ENCODE assay signal across 8 cellular contexts in the genomic region with DNA sequence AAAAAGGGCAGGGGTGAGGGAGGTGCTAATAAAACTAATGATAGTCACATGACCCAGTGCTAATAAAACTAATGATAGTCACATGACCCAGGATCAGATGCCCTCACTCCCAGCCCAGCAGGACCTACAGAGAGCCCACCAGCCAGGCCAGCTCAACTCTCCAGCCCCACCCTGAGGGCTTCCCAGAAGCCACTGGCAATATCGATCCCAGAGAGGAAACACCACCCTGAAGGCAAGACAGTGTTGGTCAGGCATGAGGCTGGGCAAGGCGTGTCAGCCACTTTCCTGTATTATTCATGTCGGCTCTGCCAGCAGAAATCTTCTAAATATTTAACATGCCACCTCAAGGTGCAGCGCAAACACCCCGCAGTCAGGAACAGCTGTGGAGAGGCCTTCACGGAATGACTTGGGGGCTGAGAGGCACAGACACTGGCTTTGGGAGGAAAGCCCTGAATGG. TPM values are rescaled to one million over a fixed set of nuclear protein-coding genes. Genes with fewer than 3 reads are reported as not detected.
DNase-seq lines count a peak whose midpoint lies in the region; ATAC-seq and TF ChIP-seq lines count a peak whose summit lies in the region.

No MANE protein-coding gene starts in this region.

- no peak for DNase-seq in left ventricle myocardium inferior
- no peak for DNase-seq in Right ventricle myocardium superior
- no peak for DNase-seq in mesothelial cell of epicardium (ENCODE audit: low spot score in 2 of 2, unreplicated experiment in 2 of 2)
- no peak for DNase-seq in upper lobe of right lung
- no peak for DNase-seq in mesenteric fat pad (ENCODE audit: low spot score)
- no peak for DNase-seq in DMS153 (lab: John Stamatoyannopoulos, UW)
- no peak for DNase-seq in amniotic stem cell (lab: John Stamatoyannopoulos, UW)

- no peak for ATAC-seq in Right ventricle myocardium superior (ENCODE audit: poor library complexity)
- ATAC-seq in activated T-helper 17 cell treated with anti-CD3 and anti-CD28 coated beads, Interleukin-2, amount 50 U/mL, for 72 hours (replicated peaks), result no peak
- peak; percentile 40 for ATAC-seq in upper lobe of right lung

- H3K27me3 ChIP-seq in left ventricle myocardium inferior (ENCODE audit: low read depth), result peaks cover 54% of the 10 kb centered on the region
- peaks cover 39% of the 10 kb centered on the region for H3K27me3 ChIP-seq in upper lobe of right lung

- H3K4me3 Mint-ChIP-seq in activated T-helper 17 cell treated with anti-CD3 and anti-CD28 coated beads, Interleukin-2, amount 50 U/mL, for 72 hours, result peak overlapping the region; percentile 75
- H3K4me3 Mint-ChIP-seq in mesothelial cell of epicardium, result peak overlapping the region; percentile 80

- intact Hi-C loops in left ventricle myocardium inferior (cut with micrococcal nuclease) (no loop called here), Right ventricle myocardium superior (cut with DNase I) (no loop called here), upper lobe of right lung (cut with DNase I) (no loop called here)

- H3K27ac ChIP-seq in left ventricle myocardium inferior (replicated peaks), result peak overlapping the region; percentile 89
- no peak overlapping the region for H3K27ac ChIP-seq in upper lobe of right lung

- H3K9me3 ChIP-seq in left ventricle myocardium inferior (replicated peaks), result peaks cover 2% of the 10 kb centered on the region
- no peaks in the 10 kb centered on the region for H3K9me3 ChIP-seq in upper lobe of right lung

- no peak overlapping the region for H3K27ac Mint-ChIP-seq in activated T-helper 17 cell treated with anti-CD3 and anti-CD28 coated beads, Interleukin-2, amount 50 U/mL, for 72 hours
- H3K27ac Mint-ChIP-seq in mesothelial cell of epicardium, result no peak overlapping the region

- peaks cover 3% of the 10 kb centered on the region for H3K36me3 Mint-ChIP-seq in activated T-helper 17 cell treated with anti-CD3 and anti-CD28 coated beads, Interleukin-2, amount 50 U/mL, for 72 hours (ENCODE audit: low read depth)
- H3K36me3 Mint-ChIP-seq in mesothelial cell of epicardium, result no peaks in the 10 kb centered on the region

- H3K36me3 ChIP-seq in left ventricle myocardium inferior (no peaks in the 10 kb centered on the region), upper lobe of right lung (no peaks in the 10 kb centered on the region)

- peaks cover 7% of the 10 kb centered on the region for H3K4me1 Mint-ChIP-seq in activated T-helper 17 cell treated with anti-CD3 and anti-CD28 coated beads, Interleukin-2, amount 50 U/mL, for 72 hours
- peaks cover 15% of the 10 kb centered on the region for H3K4me1 Mint-ChIP-seq in mesothelial cell of epicardium

- peaks cover 47% of the 10 kb centered on the region for H3K27me3 Mint-ChIP-seq in activated T-helper 17 cell treated with anti-CD3 and anti-CD28 coated beads, Interleukin-2, amount 50 U/mL, for 72 hours
- peaks cover 93% of the 10 kb centered on the region for H3K27me3 Mint-ChIP-seq in mesothelial cell of epicardium (ENCODE audit: low read depth)

- TF ChIP-seq CTCF in left ventricle myocardium inferior (IDR thresholded peaks at IDR 0.05; ENCODE audit: borderline replicate concordance) (no peak), mesothelial cell of epicardium (IDR thresholded peaks at IDR 0.05; ENCODE audit: unreplicated experiment) (no peak), upper lobe of right lung (IDR thresholded peaks at IDR 0.05) (no peak)

- H3K9me3 Mint-ChIP-seq in activated T-helper 17 cell treated with anti-CD3 and anti-CD28 coated beads, Interleukin-2, amount 50 U/mL, for 72 hours, result peaks cover 3% of the 10 kb centered on the region
- H3K9me3 Mint-ChIP-seq in mesothelial cell of epicardium, result peaks cover 2% of the 10 kb centered on the region

- H3K4me1 ChIP-seq in left ventricle myocardium inferior (peaks cover 36% of the 10 kb centered on the region), upper lobe of right lung (peaks cover 9% of the 10 kb centered on the region)

- H3K4me3 ChIP-seq in left ventricle myocardium inferior, result peak overlapping the region; percentile 76
- H3K4me3 ChIP-seq in upper lobe of right lung, result no peak overlapping the region

RNA-seq across cellular contexts. Expression of gene REEP1, which starts 1.5 kb away (rescaled TPM):
- total RNA-seq in left ventricle myocardium inferior, result 30.2 TPM
- 21.5 TPM for total RNA-seq in Right ventricle myocardium superior
- total RNA-seq in activated T-helper 17 cell treated with anti-CD3 and anti-CD28 coated beads, Interleukin-2, amount 50 U/mL, for 72 hours, result under 1 TPM; 0.11 to 0.26 TPM
- 1.1 to 1.9 TPM (median 1.8 TPM) in 3 replicates for total RNA-seq in mesothelial cell of epicardium
- 7.8 TPM for total RNA-seq in upper lobe of right lung
- 0.96 TPM for total RNA-seq in mesenteric fat pad
